ENCODE assay signal across 2 cellular contexts in the genomic region with DNA sequence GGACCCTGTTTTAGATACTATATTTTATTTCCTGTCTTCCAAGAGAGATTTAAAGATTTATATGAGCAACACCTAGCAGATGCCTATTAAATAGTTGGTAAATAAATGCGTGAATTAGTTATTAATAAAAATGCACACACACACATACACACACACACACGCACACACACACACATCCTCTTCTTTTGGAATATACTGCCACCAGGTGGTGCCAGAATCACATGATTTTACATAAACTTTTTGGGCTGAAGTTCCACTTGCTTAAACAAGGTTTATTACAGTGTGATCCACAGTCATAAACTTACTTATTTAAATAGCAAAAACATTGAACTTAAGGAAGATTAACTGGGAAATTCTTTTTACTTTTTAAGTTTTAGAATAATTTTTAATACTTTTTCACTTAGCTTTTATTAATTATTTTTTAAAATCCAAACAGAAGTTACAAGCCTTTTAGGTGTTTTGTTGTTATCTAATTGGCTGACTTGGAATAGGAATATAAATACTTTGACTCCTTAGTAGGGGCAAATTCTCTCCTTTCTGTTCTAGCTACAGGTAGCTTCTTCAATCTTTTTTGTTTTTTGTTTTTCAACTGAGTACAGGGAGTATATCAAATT.
TF ChIP-seq lines count a peak whose summit lies in the region.

No MANE protein-coding gene starts in this region.

TF ChIP-seq in IMR-90, 13 proteins besides CTCF, POLR2A, EP300 and RAD21:
- TF ChIP-seq SMC3 (IDR thresholded peaks at IDR 0.05; ENCODE audit: low read depth, low read length) = peak; percentile 76
- TF ChIP-seq, protein P1, sequence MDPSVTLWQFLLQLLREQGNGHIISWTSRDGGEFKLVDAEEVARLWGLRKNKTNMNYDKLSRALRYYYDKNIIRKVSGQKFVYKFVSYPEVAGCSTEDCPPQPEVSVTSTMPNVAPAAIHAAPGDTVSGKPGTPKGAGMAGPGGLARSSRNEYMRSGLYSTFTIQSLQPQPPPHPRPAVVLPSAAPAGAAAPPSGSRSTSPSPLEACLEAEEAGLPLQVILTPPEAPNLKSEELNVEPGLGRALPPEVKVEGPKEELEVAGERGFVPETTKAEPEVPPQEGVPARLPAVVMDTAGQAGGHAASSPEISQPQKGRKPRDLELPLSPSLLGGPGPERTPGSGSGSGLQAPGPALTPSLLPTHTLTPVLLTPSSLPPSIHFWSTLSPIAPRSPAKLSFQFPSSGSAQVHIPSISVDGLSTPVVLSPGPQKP (IDR thresholded peaks at IDR 0.05; ENCODE audit: borderline replicate concordance, low read depth, low read length) = no peak

TF ChIP-seq in GM12878, 131 proteins besides CTCF, POLR2A, EP300 and RAD21:
- TF ChIP-seq, protein P2, sequence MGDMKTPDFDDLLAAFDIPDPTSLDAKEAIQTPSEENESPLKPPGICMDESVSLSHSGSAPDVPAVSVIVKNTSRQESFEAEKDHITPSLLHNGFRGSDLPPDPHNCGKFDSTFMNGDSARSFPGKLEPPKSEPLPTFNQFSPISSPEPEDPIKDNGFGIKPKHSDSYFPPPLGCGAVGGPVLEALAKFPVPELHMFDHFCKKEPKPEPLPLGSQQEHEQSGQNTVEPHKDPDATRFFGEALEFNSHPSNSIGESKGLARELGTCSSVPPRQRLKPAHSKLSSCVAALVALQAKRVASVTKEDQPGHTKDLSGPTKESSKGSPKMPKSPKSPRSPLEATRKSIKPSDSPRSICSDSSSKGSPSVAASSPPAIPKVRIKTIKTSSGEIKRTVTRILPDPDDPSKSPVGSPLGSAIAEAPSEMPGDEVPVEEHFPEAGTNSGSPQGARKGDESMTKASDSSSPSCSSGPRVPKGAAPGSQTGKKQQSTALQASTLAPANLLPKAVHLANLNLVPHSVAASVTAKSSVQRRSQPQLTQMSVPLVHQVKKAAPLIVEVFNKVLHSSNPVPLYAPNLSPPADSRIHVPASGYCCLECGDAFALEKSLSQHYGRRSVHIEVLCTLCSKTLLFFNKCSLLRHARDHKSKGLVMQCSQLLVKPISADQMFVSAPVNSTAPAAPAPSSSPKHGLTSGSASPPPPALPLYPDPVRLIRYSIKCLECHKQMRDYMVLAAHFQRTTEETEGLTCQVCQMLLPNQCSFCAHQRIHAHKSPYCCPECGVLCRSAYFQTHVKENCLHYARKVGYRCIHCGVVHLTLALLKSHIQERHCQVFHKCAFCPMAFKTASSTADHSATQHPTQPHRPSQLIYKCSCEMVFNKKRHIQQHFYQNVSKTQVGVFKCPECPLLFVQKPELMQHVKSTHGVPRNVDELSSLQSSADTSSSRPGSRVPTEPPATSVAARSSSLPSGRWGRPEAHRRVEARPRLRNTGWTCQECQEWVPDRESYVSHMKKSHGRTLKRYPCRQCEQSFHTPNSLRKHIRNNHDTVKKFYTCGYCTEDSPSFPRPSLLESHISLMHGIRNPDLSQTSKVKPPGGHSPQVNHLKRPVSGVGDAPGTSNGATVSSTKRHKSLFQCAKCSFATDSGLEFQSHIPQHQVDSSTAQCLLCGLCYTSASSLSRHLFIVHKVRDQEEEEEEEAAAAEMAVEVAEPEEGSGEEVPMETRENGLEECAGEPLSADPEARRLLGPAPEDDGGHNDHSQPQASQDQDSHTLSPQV (IDR thresholded peaks at IDR 0.05) = 0 out of 2 replicates have a peak, but pooled peaks have one; percentile 12
- TF ChIP-seq KLF5 (IDR thresholded peaks at IDR 0.05; ENCODE audit: partially characterized antibody) = no peak
- TF ChIP-seq YY1 (IDR thresholded peaks at IDR 0.05; ENCODE audit: low read depth, low read length) = peak; percentile 36; the same call in 1 of the 2 replicates
- peak; percentile 73 for TF ChIP-seq SMARCA5 (IDR thresholded peaks at IDR 0.05)
- 0 out of 2 replicates have a peak, but pooled peaks have one; percentile 26 for TF ChIP-seq ATF7 (IDR thresholded peaks at IDR 0.05; ENCODE audit: low read depth)
- no peak for TF ChIP-seq SUZ12 (IDR thresholded peaks at IDR 0.05; ENCODE audit: unreplicated experiment)
- TF ChIP-seq IRF4 (IDR thresholded peaks at IDR 0.05; ENCODE audit: low read depth, low read length) = 0 out of 2 replicates have a peak, but pooled peaks have one; percentile 37
- no peak for TF ChIP-seq MXI1 (IDR thresholded peaks at IDR 0.05; ENCODE audit: low read depth, low read length)
- TF ChIP-seq ZBED1 (IDR thresholded peaks at IDR 0.05; ENCODE audit: borderline replicate concordance) = no peak
- TF ChIP-seq, protein P3, sequence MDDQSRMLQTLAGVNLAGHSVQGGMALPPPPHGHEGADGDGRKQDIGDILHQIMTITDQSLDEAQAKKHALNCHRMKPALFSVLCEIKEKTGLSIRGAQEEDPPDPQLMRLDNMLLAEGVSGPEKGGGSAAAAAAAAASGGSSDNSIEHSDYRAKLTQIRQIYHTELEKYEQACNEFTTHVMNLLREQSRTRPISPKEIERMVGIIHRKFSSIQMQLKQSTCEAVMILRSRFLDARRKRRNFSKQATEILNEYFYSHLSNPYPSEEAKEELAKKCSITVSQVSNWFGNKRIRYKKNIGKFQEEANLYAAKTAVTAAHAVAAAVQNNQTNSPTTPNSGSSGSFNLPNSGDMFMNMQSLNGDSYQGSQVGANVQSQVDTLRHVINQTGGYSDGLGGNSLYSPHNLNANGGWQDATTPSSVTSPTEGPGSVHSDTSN (IDR thresholded peaks at IDR 0.05; ENCODE audit: insufficient replicate concordance, low read depth, low read length) = no peak
- TF ChIP-seq ESRRA (IDR thresholded peaks at IDR 0.05; ENCODE audit: low read length) = no peak
- peak; percentile 46; the same call in 1 of the 2 replicates for TF ChIP-seq GABPA (IDR thresholded peaks at IDR 0.05; ENCODE audit: low read depth)
- peak; percentile 77; the same call in 1 of the 2 replicates for TF ChIP-seq SMC3 (IDR thresholded peaks at IDR 0.05; ENCODE audit: borderline replicate concordance, low read length)
- peak; percentile 59 for TF ChIP-seq NBN (IDR thresholded peaks at IDR 0.05)
- TF ChIP-seq CREM (IDR thresholded peaks at IDR 0.05; ENCODE audit: low read depth) = no peak; the same call in 1 of the 2 replicates
- TF ChIP-seq BHLHE40 (IDR thresholded peaks at IDR 0.05; ENCODE audit: borderline replicate concordance in 1 of 2, low read depth in 2 of 2, low read length in 1 of 2) = peak in 1 of 2 experiments; percentile 7; a peak in 1 of 4 replicates
- no peak for TF ChIP-seq NFIC (IDR thresholded peaks at IDR 0.05; ENCODE audit: low read depth, low read length)
- TF ChIP-seq RELA (IDR thresholded peaks at IDR 0.05; ENCODE audit: borderline replicate concordance, partially characterized antibody) = peak; percentile 37
- TF ChIP-seq, protein P4, sequence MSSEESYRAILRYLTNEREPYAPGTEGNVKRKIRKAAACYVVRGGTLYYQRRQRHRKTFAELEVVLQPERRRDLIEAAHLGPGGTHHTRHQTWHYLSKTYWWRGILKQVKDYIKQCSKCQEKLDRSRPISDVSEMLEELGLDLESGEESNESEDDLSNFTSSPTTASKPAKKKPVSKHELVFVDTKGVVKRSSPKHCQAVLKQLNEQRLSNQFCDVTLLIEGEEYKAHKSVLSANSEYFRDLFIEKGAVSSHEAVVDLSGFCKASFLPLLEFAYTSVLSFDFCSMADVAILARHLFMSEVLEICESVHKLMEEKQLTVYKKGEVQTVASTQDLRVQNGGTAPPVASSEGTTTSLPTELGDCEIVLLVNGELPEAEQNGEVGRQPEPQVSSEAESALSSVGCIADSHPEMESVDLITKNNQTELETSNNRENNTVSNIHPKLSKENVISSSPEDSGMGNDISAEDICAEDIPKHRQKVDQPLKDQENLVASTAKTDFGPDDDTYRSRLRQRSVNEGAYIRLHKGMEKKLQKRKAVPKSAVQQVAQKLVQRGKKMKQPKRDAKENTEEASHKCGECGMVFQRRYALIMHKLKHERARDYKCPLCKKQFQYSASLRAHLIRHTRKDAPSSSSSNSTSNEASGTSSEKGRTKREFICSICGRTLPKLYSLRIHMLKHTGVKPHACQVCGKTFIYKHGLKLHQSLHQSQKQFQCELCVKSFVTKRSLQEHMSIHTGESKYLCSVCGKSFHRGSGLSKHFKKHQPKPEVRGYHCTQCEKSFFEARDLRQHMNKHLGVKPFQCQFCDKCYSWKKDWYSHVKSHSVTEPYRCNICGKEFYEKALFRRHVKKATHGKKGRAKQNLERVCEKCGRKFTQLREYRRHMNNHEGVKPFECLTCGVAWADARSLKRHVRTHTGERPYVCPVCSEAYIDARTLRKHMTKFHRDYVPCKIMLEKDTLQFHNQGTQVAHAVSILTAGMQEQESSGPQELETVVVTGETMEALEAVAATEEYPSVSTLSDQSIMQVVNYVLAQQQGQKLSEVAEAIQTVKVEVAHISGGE (CRISPR knock-in tag; IDR thresholded peaks at IDR 0.05) = no peak
- no peak for TF ChIP-seq FOXM1 (IDR thresholded peaks at IDR 0.05; ENCODE audit: low read depth, low read length)
- TF ChIP-seq MYB (IDR thresholded peaks at IDR 0.05; ENCODE audit: borderline replicate concordance, low read depth, low read length) = no peak
- TF ChIP-seq JUNB (IDR thresholded peaks at IDR 0.05) = peak; percentile 23; the same call in 1 of the 2 replicates
- TF ChIP-seq, protein P5, sequence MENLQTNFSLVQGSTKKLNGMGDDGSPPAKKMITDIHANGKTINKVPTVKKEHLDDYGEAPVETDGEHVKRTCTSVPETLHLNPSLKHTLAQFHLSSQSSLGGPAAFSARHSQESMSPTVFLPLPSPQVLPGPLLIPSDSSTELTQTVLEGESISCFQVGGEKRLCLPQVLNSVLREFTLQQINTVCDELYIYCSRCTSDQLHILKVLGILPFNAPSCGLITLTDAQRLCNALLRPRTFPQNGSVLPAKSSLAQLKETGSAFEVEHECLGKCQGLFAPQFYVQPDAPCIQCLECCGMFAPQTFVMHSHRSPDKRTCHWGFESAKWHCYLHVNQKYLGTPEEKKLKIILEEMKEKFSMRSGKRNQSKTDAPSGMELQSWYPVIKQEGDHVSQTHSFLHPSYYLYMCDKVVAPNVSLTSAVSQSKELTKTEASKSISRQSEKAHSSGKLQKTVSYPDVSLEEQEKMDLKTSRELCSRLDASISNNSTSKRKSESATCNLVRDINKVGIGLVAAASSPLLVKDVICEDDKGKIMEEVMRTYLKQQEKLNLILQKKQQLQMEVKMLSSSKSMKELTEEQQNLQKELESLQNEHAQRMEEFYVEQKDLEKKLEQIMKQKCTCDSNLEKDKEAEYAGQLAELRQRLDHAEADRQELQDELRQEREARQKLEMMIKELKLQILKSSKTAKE (IDR thresholded peaks at IDR 0.05; ENCODE audit: low read depth, poor library complexity, severe bottlenecking) = peak; percentile 38
- no peak for TF ChIP-seq EZH2 (IDR thresholded peaks at IDR 0.05; ENCODE audit: borderline replicate concordance, control insufficient read depth, low read depth, low read length)
- peak; percentile 55; the same call in 1 of the 3 replicates for TF ChIP-seq POU2F2 (IDR thresholded peaks at IDR 0.05; ENCODE audit: borderline replicate concordance, low read depth, low read length)
- no peak for TF ChIP-seq ZNF217 (IDR thresholded peaks at IDR 0.05)
- no peak for TF ChIP-seq DPF2 (IDR thresholded peaks at IDR 0.05)
- no peak for TF ChIP-seq ZNF24 (IDR thresholded peaks at IDR 0.05)
- no peak for TF ChIP-seq HDAC2 (IDR thresholded peaks at IDR 0.05)
- 0 out of 2 replicates have a peak, but pooled peaks have one; percentile 7 for TF ChIP-seq MEF2A (IDR thresholded peaks at IDR 0.05; ENCODE audit: insufficient read depth, low read depth, low read length)
